ENCODE assay signal across 18 cellular contexts in the genomic region with DNA sequence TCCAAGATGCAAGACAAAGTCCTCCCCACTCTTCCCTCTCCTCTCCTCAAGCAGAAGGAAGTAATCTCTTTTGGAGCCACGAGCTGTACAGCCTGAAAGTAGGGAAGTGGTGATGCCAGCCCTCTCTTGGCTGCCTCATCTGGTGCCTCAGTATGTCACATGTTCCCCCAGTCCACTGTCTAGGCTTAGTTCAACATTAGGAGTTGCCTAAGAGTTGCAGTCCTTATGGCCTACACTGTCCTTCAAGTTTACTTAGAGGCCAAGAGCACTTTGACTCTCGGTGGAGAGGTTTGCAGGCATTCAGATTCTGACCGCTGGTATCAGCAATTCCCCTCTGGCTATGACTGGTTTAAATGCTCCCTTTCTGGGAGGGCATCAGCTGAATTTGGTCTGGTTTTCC.
DNase-seq lines count a peak whose midpoint lies in the region; ATAC-seq, FAIRE-seq and TF ChIP-seq lines count a peak whose summit lies in the region.
"Had no signal": no experiment of that assay in that cellular context is flagged by ENCODE, and none has a peak within 500 bp of the region (broad histone marks: within the 10 kb centered on the region; RNA-seq: fewer than 3 reads in every experiment).

No MANE protein-coding gene starts in this region.

- no peak overlapping the region for H3K23ac ChIP-seq in mesendoderm (ENCODE audit: low read length)

- H3K4me3 ChIP-seq in bronchial epithelial cell (ENCODE audit: low read depth, low read length) (no peak overlapping the region), mesendoderm (ENCODE audit: low read length) (no peak overlapping the region)
- H3K4me3 ChIP-seq: BLaER1, HAP-1, K562 had no signal

- no peaks in the 10 kb centered on the region for H3K79me1 ChIP-seq in mesendoderm (ENCODE audit: low read length)

- no peak overlapping the region for H3K4ac ChIP-seq in mesendoderm (ENCODE audit: low read depth, low read length)

- H3K27me3 ChIP-seq in bronchial epithelial cell (ENCODE audit: control insufficient read depth, insufficient read depth, low read length): no peaks in the 10 kb centered on the region
- no peaks in the 10 kb centered on the region for H3K27me3 ChIP-seq in mesendoderm (ENCODE audit: insufficient read depth, low read length, poor library complexity)
- H3K27me3 ChIP-seq: BLaER1 had no signal

- no peak for ATAC-seq in GM21529 (IDR thresholded peaks at IDR 0.05; ENCODE audit: unreplicated experiment)
- ATAC-seq in HG03159 (IDR thresholded peaks at IDR 0.05; ENCODE audit: unreplicated experiment): no peak
- ATAC-seq: K562 had no signal

- TF ChIP-seq CTCF in bronchial epithelial cell (IDR thresholded peaks at IDR 0.05; ENCODE audit: insufficient read depth, low read length, severe bottlenecking): no peak

- H4K5ac ChIP-seq in mesendoderm (ENCODE audit: low read length): no peak overlapping the region

- H3K79me2 ChIP-seq in mesendoderm (ENCODE audit: control insufficient read depth, insufficient read depth, low read length): no peaks in the 10 kb centered on the region

- no peak overlapping the region for H3K56ac ChIP-seq in mesendoderm (ENCODE audit: low read length)

- H2BK15ac ChIP-seq in mesendoderm (replicated peaks; ENCODE audit: low read depth): no peak overlapping the region

- peak; percentile 0 for DNase-seq in EH (ENCODE audit: low read depth)
- peak; percentile 60 for DNase-seq in MV-4-11 (lab: John Stamatoyannopoulos, UW)
- no peak for DNase-seq in bronchial epithelial cell (ENCODE audit: low read depth)
- DNase-seq in mesendoderm: peak; percentile 3
- no peak for DNase-seq in kidney tubule cell (ENCODE audit: low spot score)
- DNase-seq: 8988T; AML-193; CD4-positive, CD25-positive, alpha-beta regulatory T cell; DMS53; GDM1; GOT3; HFFc6; Karpas-422 had no signal

- no peaks in the 10 kb centered on the region for H3K4me1 ChIP-seq in mesendoderm (ENCODE audit: control insufficient read depth, low read depth, low read length)
- H3K4me1 ChIP-seq: BLaER1, HAP-1 had no signal

- H2BK5ac ChIP-seq in mesendoderm (ENCODE audit: low read length): no peak overlapping the region

- no peak overlapping the region for H2BK120ac ChIP-seq in mesendoderm (ENCODE audit: low read depth, low read length)

- no CpG with 5 or more reads among the region's 3 CpGs for WGBS in mesendoderm (ENCODE audit: extremely low coverage, insufficient coverage, low lambda C conversion rate)

- H3K27ac ChIP-seq in mesendoderm (ENCODE audit: low read depth, low read length): no peak overlapping the region
- H3K27ac ChIP-seq: BLaER1 had no signal

- H3K4me2 ChIP-seq in mesendoderm (ENCODE audit: low read length): no peak overlapping the region
- H3K4me2 ChIP-seq: BLaER1 had no signal

- no peaks in the 10 kb centered on the region for H3K36me3 ChIP-seq in bronchial epithelial cell (ENCODE audit: control insufficient read depth, insufficient read depth, low read length)
- H3K36me3 ChIP-seq in mesendoderm (ENCODE audit: control insufficient read depth, insufficient read depth, low read length): no peaks in the 10 kb centered on the region
- H3K36me3 ChIP-seq: BLaER1, HAP-1 had no signal

- no peak overlapping the region for H4K8ac ChIP-seq in mesendoderm (ENCODE audit: low read depth, low read length)

- FAIRE-seq in bronchial epithelial cell (lab: Jason Lieb, UNC): peak; percentile 13
- FAIRE-seq: K562 had no signal

- H3K9ac ChIP-seq in mesendoderm (ENCODE audit: low read length): no peak overlapping the region
- H3K9ac ChIP-seq: BLaER1 had no signal

- H2AK5ac ChIP-seq in mesendoderm (ENCODE audit: low read length): no peak overlapping the region

- H3K18ac ChIP-seq in mesendoderm (ENCODE audit: low read length): no peak overlapping the region

Comparison
In these comparisons a context has a peak if more than half of its experiments do, and no peak if none do; other contexts are left out.
1. DNase-seq: peak in EH (single experiment), MV-4-11 (single experiment) and mesendoderm (single experiment); none in bronchial epithelial cell (single experiment) and kidney tubule cell (single experiment).